Comparison of ENCODE assay signal across 8 cellular contexts in the genomic region with DNA sequence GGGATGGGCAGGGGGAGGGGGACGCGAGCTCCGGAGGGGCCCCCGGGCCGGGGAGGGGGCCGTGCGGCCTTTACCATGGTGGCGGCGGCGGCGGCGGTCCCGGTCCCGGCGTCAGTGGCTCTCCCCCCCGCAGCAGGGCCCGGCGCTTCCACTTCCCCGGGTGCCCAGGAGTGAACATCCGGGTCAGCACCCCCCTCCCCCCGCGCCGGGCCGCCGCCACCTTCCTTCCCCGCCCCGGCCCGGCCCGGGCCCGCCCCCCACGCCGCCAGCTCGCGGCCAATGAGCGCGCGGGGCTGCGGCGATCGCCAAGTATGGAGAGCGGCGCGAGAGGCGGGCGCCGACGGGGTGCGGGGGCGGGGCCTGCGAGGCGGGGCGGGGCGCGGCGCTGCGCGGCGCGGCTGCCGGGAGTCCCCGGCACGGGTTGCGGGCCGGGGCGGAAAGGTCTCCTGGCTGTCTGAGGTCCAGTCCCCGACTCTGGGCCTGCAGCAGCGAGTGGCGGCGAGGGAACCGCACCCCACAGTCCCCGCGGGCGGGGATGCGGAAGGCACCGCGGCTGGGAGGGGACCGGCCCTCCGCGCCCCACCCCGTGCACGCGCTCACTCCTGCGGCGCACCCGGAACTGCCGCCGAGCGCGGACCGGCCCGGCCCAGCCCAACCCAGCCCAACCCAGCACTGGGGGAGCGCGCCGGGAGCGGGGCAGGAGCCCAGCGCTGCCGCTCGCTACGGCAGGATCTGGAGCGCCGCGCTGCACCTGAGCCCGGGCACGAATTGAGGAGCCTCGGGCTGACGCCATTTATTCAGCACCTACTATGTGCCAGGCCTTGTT.
DNase-seq lines count a peak whose midpoint lies in the region; ATAC-seq and TF ChIP-seq lines count a peak whose summit lies in the region.

A gene (minus strand): TSS at position 178 of the 826 bp plus-strand sequence. CDS start 101 bp downstream, at position 77.

- peak within 1 kb of the TSS; percentile 84 for H3K4me3 ChIP-seq in AG04449 (ENCODE audit: low read depth, low read length)

- TF ChIP-seq CTCF in AG04449 (IDR thresholded peaks at IDR 0.05; ENCODE audit: insufficient read depth, low read length, missing control alignments), result no peak

- CTCF ChIA-PET in AG04449 (lab: Yijun Ruan, JAX), result interaction anchor here (1.0 to 4.1 kb wide), 5 partner anchors 10 to 176 kb away, joined by 3 to 36 read pairs (median 10); no protein-coding TSS in a partner anchor

- POLR2A ChIA-PET in AG04449 (lab: Yijun Ruan, JAX), result interaction anchor here (0.6 to 1.0 kb wide), 3 partner anchors 29 to 88 kb away, joined by 3 to 4 read pairs (median 3); no protein-coding TSS in a partner anchor

- DNase-seq in AG04449 (ENCODE audit: low read depth, low spot score) (no peak), NCI-H2227 (lab: John Stamatoyannopoulos, UW; ENCODE audit: unreplicated experiment) (peak; percentile 94), iris pigment epithelial cell (ENCODE audit: low read depth) (peak; percentile 89)
- peak; percentile 86 for DNase-seq in activated CD4-positive, CD25-positive, alpha-beta regulatory T cell treated with anti-CD3 and anti-CD28 coated beads, Interleukin-2, amount 50 U/mL, for 16 hours (ENCODE audit: low read depth, low spot score)
- peak; percentile 88 for DNase-seq in central memory CD4-positive, alpha-beta T cell
- DNase-seq in stimulated activated CD4-positive, alpha-beta T cell treated with anti-CD3 and anti-CD28 coated beads, Interleukin-12 subunit alpha, Interleukin-12 subunit beta, amount 100 ng/mL, for 24 hours (ENCODE audit: low read depth in 2 of 2), result peak; percentile 90 to 92

- ATAC-seq in GM18868 (IDR thresholded peaks at IDR 0.05; ENCODE audit: unreplicated experiment) (peak; percentile 83), HG03103 (IDR thresholded peaks at IDR 0.05; ENCODE audit: low read depth, unreplicated experiment) (peak; percentile 77)
